ENCODE assay signal across 12 cellular contexts in the genomic region with DNA sequence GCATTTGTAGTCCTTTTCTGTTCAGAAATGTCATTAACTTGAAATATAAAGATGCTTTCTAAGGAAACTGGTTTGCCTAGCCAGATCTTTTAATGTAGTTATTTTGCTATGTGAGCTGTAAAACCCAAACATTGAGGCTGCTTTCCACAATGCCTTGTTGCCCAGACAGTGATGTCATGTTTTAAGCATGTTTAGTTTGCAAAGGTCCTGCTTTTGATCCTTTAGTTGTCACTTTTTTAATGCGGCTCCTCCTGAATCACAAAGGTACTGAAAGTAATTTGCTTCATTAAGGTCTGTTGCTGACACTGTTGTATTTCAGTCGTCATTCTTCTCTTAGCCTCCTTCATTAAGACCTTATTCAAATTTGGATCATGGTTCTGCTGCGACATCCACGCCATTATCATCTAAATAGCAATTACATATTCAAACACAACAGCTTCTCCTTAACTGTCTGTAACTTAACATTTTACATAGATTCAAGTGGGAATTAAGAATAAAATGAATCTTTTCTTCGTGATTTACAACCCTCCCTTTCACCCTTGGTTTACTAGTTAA. TPM values are rescaled to one million over a fixed set of nuclear protein-coding genes. Genes with fewer than 3 reads are reported as not detected.
DNase-seq lines count a peak whose midpoint lies in the region; ATAC-seq, FAIRE-seq and TF ChIP-seq lines count a peak whose summit lies in the region.
"Had no signal": no experiment of that assay in that cellular context is flagged by ENCODE, and none has a peak within 500 bp of the region (broad histone marks: within the 10 kb centered on the region; RNA-seq: fewer than 3 reads in every experiment).

No MANE protein-coding gene starts in this region.

- no peak overlapping the region for H3K4me2 ChIP-seq in HepG2 (ENCODE audit: low read depth, low read length)

- H3K9me3 Mint-ChIP-seq in brain: peaks cover 0 to 3% (median 0%) of the 10 kb centered on the region in 5 experiments

- peak overlapping the region in 4 of 5 experiments; percentile 43 to 80 (median 64) for H3K4me3 Mint-ChIP-seq in brain

- BruUV-seq in HepG2 (replicated peaks; lab: Mats Ljungman, UMichigan): no TSS peak

- CTCF ChIA-PET in HepG2 (lab: Yijun Ruan, JAX; ENCODE audit: low intra/inter-chr PET ratio, low total read pairs): no interaction called here

- no peak for TF ChIP-seq POLR2A in HepG2 (IDR thresholded peaks at IDR 0.05; ENCODE audit: insufficient read depth in 1 of 2, low read depth in 2 of 2, low read length in 2 of 2)

- DNase-seq in Daoy (ENCODE audit: low read depth): peak; percentile 57
- peak; percentile 40 for DNase-seq in NCI-H1436 treated with DMSO at 0.1 percent for 48 hours (lab: John Stamatoyannopoulos, UW)
- DNase-seq in HepG2 (ENCODE audit: low spot score): peak; percentile 43
- no peak for DNase-seq in NCI-H2107 treated with DMSO at 0.1 percent for 48 hours (lab: John Stamatoyannopoulos, UW; ENCODE audit: unreplicated experiment)
- no peak for DNase-seq in NCI-H1092 (lab: John Stamatoyannopoulos, UW)
- no peak for DNase-seq in occipital lobe (lab: John Stamatoyannopoulos, UW)
- DNase-seq: activated CD4-positive, alpha-beta T cell treated with anti-CD3 and anti-CD28 coated beads, Interleukin-2, amount 50 U/mL, for 4 hours; GF-D8; left ventricle myocardium inferior; pancreas had no signal

- no peak overlapping the region for H3K9ac ChIP-seq in HepG2 (ENCODE audit: insufficient read depth, low read depth, low read length)

- H3K4me1 Mint-ChIP-seq in brain: peaks cover 47% of the 10 kb centered on the region

- 92% methylated on average over 5 of the region's 5 CpGs for WGBS in HepG2 (ENCODE audit: low lambda C conversion rate)

- no peaks in the 10 kb centered on the region for H3K79me2 ChIP-seq in HepG2 (ENCODE audit: insufficient read depth, low read length)

- FAIRE-seq in HepG2 (lab: Jason Lieb, UNC): no peak
- FAIRE-seq: pancreas had no signal

- POLR2A ChIA-PET in HepG2 (lab: Yijun Ruan, JAX): no interaction called here

- H3K36me3 Mint-ChIP-seq in brain: no peaks in the 10 kb centered on the region

- no peak overlapping the region for H3K4me3 ChIP-seq in HepG2 (replicated peaks in 1 of 3; ENCODE audit: insufficient read depth in 1 of 3, low read depth in 2 of 3, low read length in 3 of 3)
- H3K4me3 ChIP-seq: left ventricle myocardium inferior, pancreas had no signal

- TF ChIP-seq CTCF in brain (conservative IDR thresholded peaks at IDR 0.05) (no peak), HepG2 (CRISPR knock-in tag; IDR thresholded peaks at IDR 0.05) (no peak)

- H3K9me3 ChIP-seq in HepG2 (ENCODE audit: low read length): no peaks in the 10 kb centered on the region
- H3K9me3 ChIP-seq: left ventricle myocardium inferior, pancreas had no signal

- in situ Hi-C loops in HepG2 (cut with HindIII; ENCODE audit: extremely low pct_ligation_motif_present, low pct_unique_long_range_greater_than_20kb): no loop called here

- no peak for TF ChIP-seq RAD21 in HepG2 (CRISPR knock-in tag; IDR thresholded peaks at IDR 0.05)

- intact Hi-C loops in HepG2 (cut with micrococcal nuclease; ENCODE audit: unreplicated experiment): no loop called here

- TF ChIP-seq EP300 in HepG2 (IDR thresholded peaks at IDR 0.05; ENCODE audit: low read depth in 2 of 2, low read length in 2 of 2) (no peak), HepG2 (CRISPR knock-in tag; IDR thresholded peaks at IDR 0.05; ENCODE audit: borderline replicate concordance) (no peak)

- H3K27ac ChIP-seq in HepG2 (ENCODE audit: extremely low read length, insufficient read depth, low read length): no peak overlapping the region
- H3K27ac ChIP-seq: left ventricle myocardium inferior, pancreas had no signal

- no peak overlapping the region for H2AFZ ChIP-seq in HepG2 (ENCODE audit: low read length)

- no peaks in the 10 kb centered on the region for H3K27me3 ChIP-seq in HepG2 (ENCODE audit: control insufficient read depth in 1 of 2, insufficient read depth in 2 of 2, low read length in 2 of 2)
- H3K27me3 ChIP-seq: pancreas had no signal

- peaks cover 8% of the 10 kb centered on the region for H3K4me1 ChIP-seq in HepG2 (ENCODE audit: insufficient read depth, low read length)

- H4K20me1 ChIP-seq in HepG2 (ENCODE audit: insufficient read depth, low read length): no peaks in the 10 kb centered on the region

- no peaks in the 10 kb centered on the region for H3K36me3 ChIP-seq in HepG2 (replicated peaks in 1 of 2; ENCODE audit: control insufficient read depth in 1 of 2, insufficient read depth in 2 of 2, low read length in 2 of 2)
- H3K36me3 ChIP-seq: left ventricle myocardium inferior, pancreas had no signal

- H3K27me3 Mint-ChIP-seq in brain: no peaks in the 10 kb centered on the region

- H3K27ac Mint-ChIP-seq in brain: peak overlapping the region in 4 of 5 experiments; percentile 2 to 96 (median 84)

- ATAC-seq in HepG2: no peak
- ATAC-seq in HG03175 (IDR thresholded peaks at IDR 0.05; ENCODE audit: unreplicated experiment): no peak

TF ChIP-seq in HepG2, 621 proteins besides CTCF, POLR2A, EP300 and RAD21:
- TF ChIP-seq, protein P1, sequence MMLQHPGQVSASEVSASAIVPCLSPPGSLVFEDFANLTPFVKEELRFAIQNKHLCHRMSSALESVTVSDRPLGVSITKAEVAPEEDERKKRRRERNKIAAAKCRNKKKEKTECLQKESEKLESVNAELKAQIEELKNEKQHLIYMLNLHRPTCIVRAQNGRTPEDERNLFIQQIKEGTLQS (CRISPR knock-in tag; IDR thresholded peaks at IDR 0.05): peak; percentile 47; the same call in 1 of the 2 replicates
- TF ChIP-seq ATF7 (IDR thresholded peaks at IDR 0.05): 0 out of 2 replicates have a peak, but pooled peaks have one; percentile 18
- no peak for TF ChIP-seq ATF7 (CRISPR knock-in tag; IDR thresholded peaks at IDR 0.05)
- TF ChIP-seq, protein P2, sequence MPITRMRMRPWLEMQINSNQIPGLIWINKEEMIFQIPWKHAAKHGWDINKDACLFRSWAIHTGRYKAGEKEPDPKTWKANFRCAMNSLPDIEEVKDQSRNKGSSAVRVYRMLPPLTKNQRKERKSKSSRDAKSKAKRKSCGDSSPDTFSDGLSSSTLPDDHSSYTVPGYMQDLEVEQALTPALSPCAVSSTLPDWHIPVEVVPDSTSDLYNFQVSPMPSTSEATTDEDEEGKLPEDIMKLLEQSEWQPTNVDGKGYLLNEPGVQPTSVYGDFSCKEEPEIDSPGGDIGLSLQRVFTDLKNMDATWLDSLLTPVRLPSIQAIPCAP (CRISPR knock-in tag; IDR thresholded peaks at IDR 0.05; ENCODE audit: low read depth): no peak
TF ChIP-seq in HepG2: peak in this region for 2.

RNA-seq across cellular contexts. Expression of a gene that starts 10.6 kb away (rescaled TPM):
- total RNA-seq in Daoy (2014; rRNA removed; shearing (Covaris generic)): 74.7 and 125 TPM in 2 replicates
- polyA plus RNA-seq in brain (ENCODE audit: insufficient read depth, low read depth, low replicate concordance): 57.1 TPM
- 154 and 206 TPM in 2 replicates for total RNA-seq in HepG2 (2016; rRNA removed; fragmentation: Illumina TruSeq; extraction: Trizol)
- 43.8 and 53.8 TPM in 2 replicates for total RNA-seq in HepG2 (2016; cell fraction: cytosol; rRNA removed; fragmentation: Illumina TruSeq; extraction: Trizol; ENCODE audit: low read depth)
- total RNA-seq in HepG2 (2016; cell fraction: insoluble cytoplasmic fraction; rRNA removed; fragmentation: Illumina TruSeq; extraction: Trizol): 156 and 243 TPM in 2 replicates
- 49.5 and 53.8 TPM in 2 replicates for total RNA-seq in HepG2 (2016; cell fraction: membrane; rRNA removed; fragmentation: Illumina TruSeq; extraction: Trizol)
- total RNA-seq in HepG2 (2016; cell fraction: nucleus; rRNA removed; fragmentation: Illumina TruSeq; extraction: Trizol): 50.8 and 57.3 TPM in 2 replicates
- 21.3 and 38.3 TPM in 2 replicates for polyA plus RNA-seq in HepG2 (2011; rRNA removed)
- 20.9 and 21.4 TPM in 2 replicates for polyA plus RNA-seq in HepG2 (2011; cell fraction: cytosol; rRNA removed)
- polyA plus RNA-seq in HepG2 (2011; cell fraction: nucleus; rRNA removed): 6.7 and 9.1 TPM in 2 replicates
- polyA plus RNA-seq in HepG2 (2012): 36.1 and 77.3 TPM in 2 replicates
- 40.7 and 49.7 TPM in 2 replicates for polyA plus RNA-seq in HepG2 (2016; cell fraction: cytosol; fragmentation: Illumina TruSeq; extraction: Trizol; ENCODE audit: low read depth)
- 177 and 187 TPM in 2 replicates for polyA plus RNA-seq in HepG2 (2016; cell fraction: insoluble cytoplasmic fraction; fragmentation: Illumina TruSeq; extraction: Trizol; ENCODE audit: low read depth)
- polyA plus RNA-seq in HepG2 (2016; cell fraction: membrane; fragmentation: Illumina TruSeq; extraction: Trizol; ENCODE audit: low read depth): 42.6 and 46.1 TPM in 2 replicates
- polyA plus RNA-seq in HepG2 (2016; cell fraction: nucleus; fragmentation: Illumina TruSeq; extraction: Trizol; ENCODE audit: insufficient read depth, low read depth): 60.8 and 74.0 TPM in 2 replicates
- polyA minus RNA-seq in HepG2 (2011; rRNA and poly(A)+ RNA removed; ENCODE audit: low replicate concordance): 3.7 and 11.0 TPM in 2 replicates
- 7.7 and 17.3 TPM in 2 replicates for polyA minus RNA-seq in HepG2 (2011; cell fraction: cytosol; rRNA and poly(A)+ RNA removed)
- polyA minus RNA-seq in HepG2 (2011; cell fraction: nucleus; rRNA and poly(A)+ RNA removed): 6.8 and 9.0 TPM in 2 replicates
- total RNA-seq in occipital lobe: 12.9 TPM

Comparison
In these comparisons a context has a peak if more than half of its experiments do, and no peak if none do; other contexts are left out.
1. DNase-seq: peak in Daoy (single experiment), NCI-H1436 treated with DMSO at 0.1 percent for 48 hours (single experiment) and HepG2 (single experiment); none in NCI-H2107 treated with DMSO at 0.1 percent for 48 hours (single experiment), NCI-H1092 (single experiment) and occipital lobe (single experiment).